In the genomic region with DNA sequence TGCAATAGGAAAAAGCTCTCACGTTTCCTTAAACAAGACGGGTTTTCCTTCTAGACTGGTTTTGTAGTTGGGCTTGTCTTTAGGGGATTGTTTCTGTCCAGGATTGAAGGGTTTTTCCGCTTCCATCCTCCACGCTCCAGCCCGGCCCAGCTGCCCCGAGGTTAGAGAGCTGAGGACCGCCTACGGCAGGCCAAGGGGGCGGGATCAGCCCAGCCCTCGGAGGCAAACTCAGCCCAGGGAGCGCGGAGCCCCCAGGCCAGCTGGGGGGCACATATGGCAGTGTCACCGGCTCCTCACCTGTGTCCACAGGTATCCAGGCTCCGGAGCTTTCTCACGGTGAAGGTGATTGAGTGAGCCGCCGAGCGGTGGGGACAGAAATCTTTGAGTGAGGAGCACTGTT, we compare ENCODE assay signal across 26 cellular contexts.
DNase-seq lines count a peak whose midpoint lies in the region; ATAC-seq, FAIRE-seq and TF ChIP-seq lines count a peak whose summit lies in the region.
"Had no signal": no experiment of that assay in that cellular context is flagged by ENCODE, and none has a peak within 500 bp of the region (broad histone marks: within the 10 kb centered on the region; RNA-seq: fewer than 3 reads in every experiment).

No MANE protein-coding gene starts in this region.

- no peak overlapping the region for H3K4me3 Mint-ChIP-seq in Caco-2 (ENCODE audit: unreplicated experiment)
- H3K4me3 Mint-ChIP-seq: activated CD4-positive, alpha-beta T cell treated with anti-CD3 and anti-CD28 coated beads, Interleukin-2, amount 10 ng/mL, durations not matched to agents 24 days and 14 days; activated naive CD4-positive, alpha-beta T cell treated with anti-CD3 and anti-CD28 coated beads for 36 hours; endodermal cell; H9; T-helper 1 cell treated with Interleukin-12 subunit alpha and Interleukin-12 subunit beta and Interleukin-4 antibody, amounts not matched to agents 30 μg/mL and 1 μg/mL, for 36 hours had no signal

- H3K9me3 ChIP-seq in body of pancreas: no peaks in the 10 kb centered on the region
- no peaks in the 10 kb centered on the region for H3K9me3 ChIP-seq in heart right ventricle
- H3K9me3 ChIP-seq in left lung: no peaks in the 10 kb centered on the region
- H3K9me3 ChIP-seq in stomach: no peaks in the 10 kb centered on the region
- 0 out of 2 replicates have a peak, but pooled peaks cover 4% of the 10 kb centered on the region for H3K9me3 ChIP-seq in Caco-2
- H3K9me3 ChIP-seq: BE2C, Peyer's patch had no signal

- H3K4me3 ChIP-seq in body of pancreas (no peak overlapping the region), heart right ventricle (no peak overlapping the region), left lung (no peak overlapping the region), stomach (no peak overlapping the region), Caco-2 (ENCODE audit: low read depth, low read length) (no peak overlapping the region)
- H3K4me3 ChIP-seq: esophagus squamous epithelium, Peyer's patch, skin epidermis had no signal

- H3K4me1 Mint-ChIP-seq in Caco-2 (ENCODE audit: low read depth, unreplicated experiment): no peaks in the 10 kb centered on the region
- H3K4me1 Mint-ChIP-seq: activated CD4-positive, alpha-beta T cell treated with anti-CD3 and anti-CD28 coated beads, Interleukin-2, amount 10 ng/mL, durations not matched to agents 24 days and 14 days; endodermal cell had no signal

- H3K27ac Mint-ChIP-seq in Caco-2 (ENCODE audit: unreplicated experiment): no peak overlapping the region
- H3K27ac Mint-ChIP-seq: activated CD4-positive, alpha-beta T cell treated with anti-CD3 and anti-CD28 coated beads, Interleukin-2, amount 10 ng/mL, durations not matched to agents 24 days and 14 days; activated naive CD4-positive, alpha-beta T cell treated with anti-CD3 and anti-CD28 coated beads for 36 hours; endodermal cell; H9; T-helper 1 cell treated with Interleukin-12 subunit alpha and Interleukin-12 subunit beta and Interleukin-4 antibody, amounts not matched to agents 30 μg/mL and 1 μg/mL, for 36 hours had no signal

- peak in 2 of 4 donors; percentile 11 to 37 for DNase-seq in body of pancreas
- DNase-seq in heart right ventricle: peak; percentile 60 to 72
- DNase-seq in left lung: no peak
- DNase-seq in stomach: no peak
- DNase-seq in Caco-2: no peak
- no peak for DNase-seq in DMS79 treated with DMSO at 0.1 percent for 48 hours (lab: John Stamatoyannopoulos, UW)
- DNase-seq in RWPE1 (ENCODE audit: low spot score): no peak
- DNase-seq in frontal cortex (ENCODE audit: low spot score in 2 of 2): no peak
- DNase-seq: activated CD4-positive, alpha-beta T cell treated with anti-CD3 and anti-CD28 coated beads, Interleukin-2, amount 10 ng/mL, durations not matched to agents 24 days and 14 days; activated naive CD4-positive, alpha-beta T cell treated with anti-CD3 and anti-CD28 coated beads for 36 hours; activated T-cell treated with anti-CD3 and anti-CD28 coated beads, Interleukin-2, amount 50 U/mL, for 48 hours; BE2C; COR-L47; cortex of kidney; endodermal cell; esophagus squamous epithelium; H9; left colon; NCI-H146; NCI-H524; Peyer's patch; substantia nigra had no signal

- BruUV-seq in Caco-2 (replicated peaks; lab: Mats Ljungman, UMichigan): no TSS peak

- peaks cover 24% of the 10 kb centered on the region for H3K4me1 ChIP-seq in body of pancreas
- H3K4me1 ChIP-seq in heart right ventricle: peaks cover 0 to 40% (median 11%) of the 10 kb centered on the region in 9 donors
- H3K4me1 ChIP-seq in left lung: peaks cover 0 to 3% of the 10 kb centered on the region in 2 donors
- H3K4me1 ChIP-seq in stomach: peaks cover 0 to 14% (median 0%) of the 10 kb centered on the region in 4 donors
- no peaks in the 10 kb centered on the region for H3K4me1 ChIP-seq in Caco-2
- H3K4me1 ChIP-seq: BE2C, Peyer's patch had no signal

- no peak for TF ChIP-seq EP300 in stomach (IDR thresholded peaks at IDR 0.05)

- intact Hi-C loops in body of pancreas (cut with DNase I) (no loop called here), heart right ventricle (cut with DNase I) (loop anchor here in 2 of 10 donors (5.0 to 10.0 kb wide), 2 partner anchors 94 to 1027 kb away; no protein-coding TSS in a partner anchor), left lung (cut with DNase I) (no loop called here), stomach (cut with DNase I; ENCODE audit: low total_unique reads) (no loop called here), Caco-2 (cut with micrococcal nuclease; ENCODE audit: unreplicated experiment) (no loop called here)

- POLR2A ChIA-PET in Caco-2 (lab: Charles Lee): no interaction called here
- POLR2A ChIA-PET in RWPE1 (lab: Yijun Ruan, JAX; ENCODE audit: low non-redundant PET): no interaction called here

- CTCF ChIA-PET in Caco-2 (lab: Charles Lee) (no interaction called here), RWPE1 (lab: Yijun Ruan, JAX) (no interaction called here)

- no peaks in the 10 kb centered on the region for H3K36me3 ChIP-seq in body of pancreas (replicated peaks in 1 of 2; ENCODE audit: insufficient read depth in 1 of 2, low read depth in 2 of 2)
- no peaks in the 10 kb centered on the region for H3K36me3 ChIP-seq in heart right ventricle
- H3K36me3 ChIP-seq in left lung: no peaks in the 10 kb centered on the region
- no peaks in the 10 kb centered on the region for H3K36me3 ChIP-seq in stomach
- no peaks in the 10 kb centered on the region for H3K36me3 ChIP-seq in Caco-2 (ENCODE audit: control insufficient read depth, insufficient read depth, low read length)
- H3K36me3 ChIP-seq: BE2C, esophagus squamous epithelium, Peyer's patch had no signal

- peaks cover 10% of the 10 kb centered on the region for H3K9me3 Mint-ChIP-seq in Caco-2 (ENCODE audit: unreplicated experiment)
- H3K9me3 Mint-ChIP-seq: activated CD4-positive, alpha-beta T cell treated with anti-CD3 and anti-CD28 coated beads, Interleukin-2, amount 10 ng/mL, durations not matched to agents 24 days and 14 days; activated naive CD4-positive, alpha-beta T cell treated with anti-CD3 and anti-CD28 coated beads for 36 hours; endodermal cell; H9 had no signal

- TF ChIP-seq CTCF in body of pancreas (IDR thresholded peaks at IDR 0.05): no peak
- TF ChIP-seq CTCF in heart right ventricle (IDR thresholded peaks at IDR 0.05): no peak
- no peak for TF ChIP-seq CTCF in left lung (IDR thresholded peaks at IDR 0.05)
- TF ChIP-seq CTCF in stomach (IDR thresholded peaks at IDR 0.05): no peak
- TF ChIP-seq CTCF in Caco-2 (IDR thresholded peaks at IDR 0.05; ENCODE audit: insufficient read depth in 1 of 2, low read depth in 1 of 2, low read length in 1 of 2, severe bottlenecking in 1 of 2, unreplicated experiment in 1 of 2): no peak
- no peak for TF ChIP-seq CTCF in RWPE1 (conservative IDR thresholded peaks at IDR 0.05; ENCODE audit: low read depth)

- H3K27me3 Mint-ChIP-seq in Caco-2 (ENCODE audit: insufficient read depth, unreplicated experiment): peaks cover 17% of the 10 kb centered on the region

- 27 to 41% methylated on average over 8 to 18 of the region's 18 CpGs for WGBS in body of pancreas, 2 donors
- 38 to 41% methylated on average over 18 of the region's 18 CpGs for WGBS in heart right ventricle, 2 donors
- 41 to 58% (median 53%) methylated on average over 8 to 18 of the region's 18 CpGs for WGBS in stomach, 5 donors

- ATAC-seq in body of pancreas (peak; percentile 59), heart right ventricle (peak; percentile 72 to 86 (median 80)), left lung (peak; percentile 74)
- ATAC-seq: left colon had no signal

- H3K27ac ChIP-seq in body of pancreas: peak overlapping the region in 3 of 4 donors; percentile 42 to 79 (median 65)
- H3K27ac ChIP-seq in heart right ventricle: peak overlapping the region; percentile 24 to 76 (median 63)
- no peak overlapping the region for H3K27ac ChIP-seq in left lung
- peak overlapping the region in 3 of 5 donors; percentile 42 to 60 (median 56) for H3K27ac ChIP-seq in stomach
- H3K27ac ChIP-seq in RWPE1: no peak overlapping the region

- TF ChIP-seq POLR2A in body of pancreas (IDR thresholded peaks at IDR 0.05) (peak in 1 of 3 donors; percentile 8), stomach (IDR thresholded peaks at IDR 0.05) (no peak)

- H3K36me3 Mint-ChIP-seq in Caco-2 (ENCODE audit: insufficient read depth, unreplicated experiment): no peaks in the 10 kb centered on the region

- no peak for FAIRE-seq in frontal cortex (lab: Jason Lieb, UNC)
- FAIRE-seq: GM12892, urothelium cell line had no signal

- H3K27me3 ChIP-seq in body of pancreas (no peaks in the 10 kb centered on the region), heart right ventricle (peaks cover 0 to 14% (median 0%) of the 10 kb centered on the region in 7 donors), left lung (peaks cover 0 to 5% of the 10 kb centered on the region in 2 donors), stomach (peaks cover 0 to 17% (median 0%) of the 10 kb centered on the region in 3 donors), Caco-2 (replicated peaks; ENCODE audit: control insufficient read depth, insufficient read depth, low read length) (no peaks in the 10 kb centered on the region)
- H3K27me3 ChIP-seq: BE2C, esophagus squamous epithelium, Peyer's patch had no signal

Comparison
In these comparisons a context has a peak if more than half of its experiments do, and no peak if none do; other contexts are left out.
1. DNase-seq: peak in heart right ventricle (2 of 2); none in left lung (0 of 2), stomach (single experiment), Caco-2 (0 of 2), DMS79 treated with DMSO at 0.1 percent for 48 hours (single experiment), RWPE1 (single experiment) and frontal cortex (0 of 2).
2. H3K27ac ChIP-seq: peak in body of pancreas (3 of 4), heart right ventricle (10 of 10) and stomach (3 of 5); none in left lung (0 of 2) and RWPE1 (single experiment).
3. Peak in every context shown above with its lines, with median percentiles within 50 percentile points of each other: ATAC-seq.